ENCODE assay signal across 8 cellular contexts in the genomic region with DNA sequence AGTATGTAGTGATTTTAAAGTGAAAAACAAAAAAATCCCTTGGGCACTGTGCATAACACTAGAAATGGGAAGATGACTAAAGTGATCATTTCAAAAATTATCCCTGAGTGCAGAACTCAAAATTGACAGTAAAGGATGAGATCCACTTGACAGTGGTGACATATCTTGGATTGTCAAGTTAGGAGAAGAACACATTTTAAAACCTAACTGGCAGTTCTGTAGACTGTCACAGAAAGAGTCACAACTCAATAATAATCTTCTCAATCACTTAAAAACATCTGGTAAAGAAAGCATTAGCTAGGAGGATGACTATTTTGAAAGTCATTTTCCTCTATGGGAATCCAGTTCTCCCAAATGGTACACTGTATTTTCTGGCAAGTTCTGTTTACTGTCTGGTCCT.
"Had no signal": no experiment of that assay in that cellular context is flagged by ENCODE, and none has a peak within 500 bp of the region (broad histone marks: within the 10 kb centered on the region; RNA-seq: fewer than 3 reads in every experiment).

No MANE protein-coding gene starts in this region.

- H3K4me3 ChIP-seq: GM23338 had no signal

- H3K4me2 ChIP-seq: GM23338 had no signal

- DNase-seq: H9, HCEC 1CT, IMR-90, KBM-7 had no signal

- FAIRE-seq: H1, H54, HTR-8/SVneo had no signal

- ATAC-seq: GM23338 had no signal

- H2AFZ ChIP-seq: GM23338 had no signal
